ENCODE assay signal across 8 cellular contexts in genomic region chr5:76715484-76715733, GRCh38. TPM values are rescaled to one million over a fixed set of nuclear protein-coding genes. Genes with fewer than 3 reads are reported as not detected.
DNase-seq lines count a peak whose midpoint lies in the region; ATAC-seq and TF ChIP-seq lines count a peak whose summit lies in the region.

No MANE protein-coding gene starts in this region.

- peak overlapping the region; percentile 52 to 80 (median 70); a peak in 20 of 22 replicates for H3K9ac ChIP-seq in BLaER1 treated with 17β-estradiol and CSF1 and Interleukin-3, amounts not matched to agents 10 nM and 100 nM
- H3K9ac ChIP-seq in iPS-20b (ENCODE audit: low read depth, low read length), result peak overlapping the region; percentile 53; the same call in 1 of the 2 replicates

- peaks cover 0 to 24% (median 11%) of the 10 kb centered on the region in 11 experiments; a peak in 12 of 22 replicates for H3K9me3 ChIP-seq in BLaER1 treated with 17β-estradiol and CSF1 and Interleukin-3, amounts not matched to agents 10 nM and 100 nM (replicated peaks in 1 of 11)
- H3K9me3 ChIP-seq in iPS-20b (ENCODE audit: insufficient read depth, low read depth, low read length), result no peaks in the 10 kb centered on the region
- H3K9me3 ChIP-seq in thoracic aorta, result no peaks in the 10 kb centered on the region

- H3K27ac ChIP-seq in BLaER1 treated with 17β-estradiol and CSF1 and Interleukin-3, amounts not matched to agents 10 nM and 100 nM, result peak overlapping the region in 1 of 11 experiments; percentile 30; a peak in 1 of 22 replicates
- H3K27ac ChIP-seq in iPS-20b (ENCODE audit: low read length) (no peak overlapping the region), thoracic aorta (peak overlapping the region; percentile 27 to 30)

- intact Hi-C loops in posterior vena cava (cut with DNase I), result no loop called here

- H3K27me3 ChIP-seq in BLaER1 treated with 17β-estradiol and CSF1 and Interleukin-3, amounts not matched to agents 10 nM and 100 nM, result peaks cover 53 to 64% (median 60%) of the 10 kb centered on the region in 11 experiments
- H3K27me3 ChIP-seq in iPS-20b (ENCODE audit: insufficient read depth, low read length) (peaks cover 29% of the 10 kb centered on the region), thoracic aorta (replicated peaks; ENCODE audit: insufficient read depth) (no peaks in the 10 kb centered on the region)

- peaks cover 6% of the 10 kb centered on the region for H3K27me3 Mint-ChIP-seq in HFFc6 (ENCODE audit: insufficient read depth)

- peak overlapping the region; percentile 95 for H3K4me3 Mint-ChIP-seq in HFFc6

- DNase-seq in HFFc6, result no peak
- no peak for DNase-seq in thoracic aorta (ENCODE audit: low spot score)
- DNase-seq in posterior vena cava (ENCODE audit: low spot score), result no peak
- DNase-seq in HuH-7 (ENCODE audit: low spot score), result no peak
- DNase-seq in stimulated activated CD4-positive, alpha-beta T cell treated with anti-CD3 and anti-CD28 coated beads, Interleukin-15, amount 100 ng/mL, for 24 hours, result no peak

- H3K36me3 Mint-ChIP-seq in HFFc6 (ENCODE audit: low read depth), result peaks cover 24% of the 10 kb centered on the region

- no peak for ATAC-seq in thoracic aorta (ENCODE audit: insufficient number of reproducible peaks, low FRiP score, low read depth)

- H3K4me3 ChIP-seq in BLaER1 treated with 17β-estradiol and CSF1 and Interleukin-3, amounts not matched to agents 10 nM and 100 nM, result peak overlapping the region; percentile 64 to 80 (median 70)
- H3K4me3 ChIP-seq in WI38 (ENCODE audit: low read depth, low read length) (peak overlapping the region; percentile 98), iPS-20b (ENCODE audit: low read length) (peak overlapping the region; percentile 95), thoracic aorta (peak overlapping the region; percentile 81)

- peaks cover 0 to 5% (median 0%) of the 10 kb centered on the region in 11 experiments; a peak in 2 of 22 replicates for H3K36me3 ChIP-seq in BLaER1 treated with 17β-estradiol and CSF1 and Interleukin-3, amounts not matched to agents 10 nM and 100 nM
- no peaks in the 10 kb centered on the region for H3K36me3 ChIP-seq in iPS-20b (ENCODE audit: insufficient read depth, low read depth, low read length)
- H3K36me3 ChIP-seq in thoracic aorta, result no peaks in the 10 kb centered on the region

- peak overlapping the region; percentile 93 to 100 (median 95) for H3K4me2 ChIP-seq in BLaER1 treated with 17β-estradiol and CSF1 and Interleukin-3, amounts not matched to agents 10 nM and 100 nM

- peaks cover 16 to 24% (median 22%) of the 10 kb centered on the region in 10 experiments for H3K4me1 ChIP-seq in BLaER1 treated with 17β-estradiol and CSF1 and Interleukin-3, amounts not matched to agents 10 nM and 100 nM
- H3K4me1 ChIP-seq in iPS-20b (ENCODE audit: insufficient read depth, low read length) (no peaks in the 10 kb centered on the region), thoracic aorta (ENCODE audit: control insufficient read depth in 1 of 2, low read depth in 2 of 2) (peaks cover 0 to 12% of the 10 kb centered on the region in 2 donors)

- H3K9me3 Mint-ChIP-seq in HFFc6, result no peaks in the 10 kb centered on the region

- 0 out of 2 replicates have a peak overlapping the region, but pooled peaks have one; percentile 29 for H3K27ac Mint-ChIP-seq in HFFc6

- H4K20me1 ChIP-seq in BLaER1 treated with 17β-estradiol and CSF1 and Interleukin-3, amounts not matched to agents 10 nM and 100 nM, result peaks cover 0 to 19% (median 9%) of the 10 kb centered on the region in 11 experiments; a peak in 11 of 22 replicates

- TF ChIP-seq CTCF in HFFc6 (IDR thresholded peaks at IDR 0.05) (no peak), WI38 (IDR thresholded peaks at IDR 0.05; ENCODE audit: low read depth, low read length) (no peak), thoracic aorta (IDR thresholded peaks at IDR 0.05) (no peak)

- H3K4me1 Mint-ChIP-seq in HFFc6 (ENCODE audit: low read depth), result peaks cover 46% of the 10 kb centered on the region

RNA-seq across cellular contexts. Expression of gene F2R, which starts 0.5 kb away (rescaled TPM):
- total RNA-seq in HFFc6 (2021; fragmentation: NEBNext Ultra II Directional; extraction: Animal tissue kit (Norgen Biotek cat#: 25700)), result 10 to 100 TPM; 47.0 to 73.5 (median 65.5) TPM
- total RNA-seq in thoracic aorta, result 100 to 1,000 TPM in 1 of 2 donors, 10 to 100 TPM in 1; 96.4 to 240 TPM
- 10 to 100 TPM; 13.9 to 19.9 TPM for total RNA-seq in posterior vena cava
